Comparison of ENCODE assay signal across 1 cellular context in genomic region chr1:228892200-228892599, GRCh38.
TF ChIP-seq lines count a peak whose summit lies in the region.
"Not testable (repeated sequence)": the region's sequence is repeated elsewhere in the genome, so short reads cannot be mapped to it uniquely, and the experiment has no call there.

No MANE protein-coding gene starts in this region.

- not testable (repeated sequence) for TF ChIP-seq CTCF in HEK293 (tag by site-specific recombination; IDR thresholded peaks at IDR 0.05)

- POLR2A ChIA-PET in HEK293 (lab: Yijun Ruan, JAX): not testable (repeated sequence)

- not testable (repeated sequence) for H3K9me3 ChIP-seq in HEK293 (ENCODE audit: control insufficient read depth, insufficient read depth, low read depth, low read length)

- CTCF ChIA-PET in HEK293 (lab: Yijun Ruan, JAX): not testable (repeated sequence)

- not testable (repeated sequence) for H3K4me1 ChIP-seq in HEK293 (ENCODE audit: control insufficient read depth, insufficient read depth, low read length)

- not testable (repeated sequence) for H3K4me3 ChIP-seq in HEK293 (ENCODE audit: low read depth, low read length)

- H3K27ac ChIP-seq in HEK293 (ENCODE audit: extremely low read depth, low read depth, low read length): not testable (repeated sequence)

- not testable (repeated sequence) for H3K36me3 ChIP-seq in HEK293 (ENCODE audit: control insufficient read depth in 2 of 2, insufficient read depth in 1 of 2, low read length in 2 of 2)

TF ChIP-seq in HEK293, 187 proteins besides CTCF, POLR2A, EP300 and RAD21:
- TF ChIP-seq ZNF146 (tag by site-specific recombination; IDR thresholded peaks at IDR 0.05): peak; percentile 92
TF ChIP-seq in HEK293: peak in this region for 1; not testable (repeated sequence) for 186.
